10 cellular contexts compared by ENCODE assay signal in genomic region chr1:150566589-150567340, GRCh38. TPM values are rescaled to one million over a fixed set of nuclear protein-coding genes. Genes with fewer than 3 reads are reported as not detected.
DNase-seq lines count a peak whose midpoint lies in the region; ATAC-seq and TF ChIP-seq lines count a peak whose summit lies in the region.
"Had no signal": no experiment of that assay in that cellular context is flagged by ENCODE, and none has a peak within 500 bp of the region (broad histone marks: within the 10 kb centered on the region; RNA-seq: fewer than 3 reads in every experiment).

No MANE protein-coding gene starts in this region.

- no peak for TF ChIP-seq CTCF in liver (IDR thresholded peaks at IDR 0.05; ENCODE audit: low read depth, low read length, missing input control)

- H3K9me3 Mint-ChIP-seq in T-helper 1 cell treated with Interleukin-12 subunit alpha and Interleukin-12 subunit beta and Interleukin-4 antibody, amounts not matched to agents 30 μg/mL and 1 μg/mL, for 36 hours, result no peaks in the 10 kb centered on the region

- H3K4me1 ChIP-seq in liver (ENCODE audit: control insufficient read depth in 4 of 4, insufficient read depth in 4 of 4, low read length in 3 of 4), result peaks cover 23 to 79% (median 68%) of the 10 kb centered on the region in 4 donors

- ATAC-seq in GM18517 (IDR thresholded peaks at IDR 0.05; ENCODE audit: unreplicated experiment), result no peak

- peaks cover 38% of the 10 kb centered on the region for H3K36me3 Mint-ChIP-seq in T-helper 1 cell treated with Interleukin-12 subunit alpha and Interleukin-12 subunit beta and Interleukin-4 antibody, amounts not matched to agents 30 μg/mL and 1 μg/mL, for 36 hours (ENCODE audit: low read depth)

- no peaks in the 10 kb centered on the region for H3K27me3 ChIP-seq in liver (ENCODE audit: control insufficient read depth in 4 of 4, insufficient read depth in 4 of 4, low read length in 3 of 4)

- no peaks in the 10 kb centered on the region for H3K27me3 Mint-ChIP-seq in T-helper 1 cell treated with Interleukin-12 subunit alpha and Interleukin-12 subunit beta and Interleukin-4 antibody, amounts not matched to agents 30 μg/mL and 1 μg/mL, for 36 hours (ENCODE audit: low read depth)

- no peak for TF ChIP-seq RAD21 in liver (IDR thresholded peaks at IDR 0.05)

- H3K27ac ChIP-seq in liver (ENCODE audit: low read depth in 1 of 2, low read length in 2 of 2), result peak overlapping the region; percentile 87 to 89
- peak overlapping the region; percentile 79 for H3K27ac ChIP-seq in temporal lobe (ENCODE audit: low read depth, low read length)

- no peaks in the 10 kb centered on the region for H3K9me3 ChIP-seq in liver (ENCODE audit: control insufficient read depth in 4 of 4, low read length in 3 of 4)

- H3K4me3 ChIP-seq in liver (ENCODE audit: low read depth in 1 of 3, low read length in 3 of 3), result no peak overlapping the region

- WGBS in liver, result 84% methylated on average over 12 of the region's 12 CpGs

- peak overlapping the region; percentile 99 for H3K27ac Mint-ChIP-seq in T-helper 1 cell treated with Interleukin-12 subunit alpha and Interleukin-12 subunit beta and Interleukin-4 antibody, amounts not matched to agents 30 μg/mL and 1 μg/mL, for 36 hours

- peak overlapping the region; percentile 84 for H3K4me3 Mint-ChIP-seq in T-helper 1 cell treated with Interleukin-12 subunit alpha and Interleukin-12 subunit beta and Interleukin-4 antibody, amounts not matched to agents 30 μg/mL and 1 μg/mL, for 36 hours

- peaks cover 75% of the 10 kb centered on the region for H3K4me1 Mint-ChIP-seq in T-helper 1 cell treated with Interleukin-12 subunit alpha and Interleukin-12 subunit beta and Interleukin-4 antibody, amounts not matched to agents 30 μg/mL and 1 μg/mL, for 36 hours (ENCODE audit: low read depth)

- DNase-seq in T-helper 1 cell, result no peak
- DNase-seq in amniotic epithelial cell (ENCODE audit: low read depth), result peak; percentile 11
- DNase-seq in GDM1 (lab: John Stamatoyannopoulos, UW), result no peak
- DNase-seq in UCSD-AML1 (lab: John Stamatoyannopoulos, UW; ENCODE audit: unreplicated experiment), result no peak

- peaks cover 0 to 4% (median 1%) of the 10 kb centered on the region in 4 donors for H3K36me3 ChIP-seq in liver (ENCODE audit: control insufficient read depth in 4 of 4, insufficient read depth in 3 of 4, low read depth in 1 of 4, low read length in 3 of 4)

- H3K9ac ChIP-seq in liver (ENCODE audit: low read depth in 1 of 2, low read length in 2 of 2), result no peak overlapping the region

TF ChIP-seq in liver, 16 proteins besides CTCF, POLR2A, EP300 and RAD21:
- TF ChIP-seq SP1 (IDR thresholded peaks at IDR 0.05) (no peak), GABPA (IDR thresholded peaks at IDR 0.05 in 1 of 2, conservative IDR thresholded peaks at IDR 0.05 in 1 of 2) (no peak), REST (IDR thresholded peaks at IDR 0.05) (no peak)

RNA-seq across cellular contexts. Expression of gene MCL1, which starts 12.6 kb away (rescaled TPM):
- total RNA-seq in liver (100 to 1,000 TPM in 1 of 2 donors, 10 to 100 TPM in 1; 94.6 to 181 TPM), temporal lobe (89.7 TPM)
- polyA plus RNA-seq in liver, result 10 to 100 TPM; 23.4 to 65.4 TPM

RNA-seq across cellular contexts. Expression of gene ADAMTSL4, which starts 17.6 kb away (rescaled TPM):
- 10 to 100 TPM in 1 of 2 donors, 1 to 10 TPM in 1; 5.6 to 11.5 TPM for total RNA-seq in liver
- 10 to 100 TPM; 11.4 to 12.2 TPM for polyA plus RNA-seq in liver
- total RNA-seq in temporal lobe, result 0.25 TPM

RNA-seq across cellular contexts. Expression of gene FALEC, which starts 51.2 kb away (rescaled TPM):
- total RNA-seq in liver (not detected), temporal lobe (not detected)
- polyA plus RNA-seq in liver, result not detected
- total RNA-seq: bronchial epithelial cell, NCI-H460 had no signal

RNA-seq across cellular contexts. Expression of gene ECM1, which starts 58.9 kb away (rescaled TPM):
- total RNA-seq in liver (1 to 10 TPM; 5.1 to 8.1 TPM), temporal lobe (1.5 TPM)
- polyA plus RNA-seq in liver, result 10 to 100 TPM; 17.0 to 22.5 TPM
